ENCODE assay signal across 20 cellular contexts in the genomic region with DNA sequence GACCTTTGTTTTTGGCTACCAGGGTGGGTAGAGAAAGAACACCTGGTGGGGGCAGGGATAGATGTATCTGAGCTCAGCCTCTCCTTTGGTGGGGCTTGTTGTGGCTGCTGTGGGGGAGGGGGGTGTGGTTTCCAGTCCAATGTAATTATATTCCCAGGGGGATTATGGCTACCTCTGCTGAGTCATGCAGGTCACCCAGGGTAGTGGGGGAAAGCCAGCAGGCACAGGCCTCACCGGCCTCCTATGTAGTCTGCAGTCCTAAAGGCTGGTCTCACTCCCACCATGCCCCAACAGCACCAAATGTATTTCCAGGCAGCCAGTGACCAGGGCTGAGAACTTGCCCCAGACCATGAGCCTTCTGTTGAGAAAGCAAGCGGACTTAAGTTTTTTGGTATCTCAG.
"Had no signal": no experiment of that assay in that cellular context is flagged by ENCODE, and none has a peak within 500 bp of the region (broad histone marks: within the 10 kb centered on the region; RNA-seq: fewer than 3 reads in every experiment).

No MANE protein-coding gene starts in this region.

- H3K4me1 Mint-ChIP-seq: activated B cell treated with CpG ODN at 0.5 μM for 24 hours; activated CD4-positive, alpha-beta T cell treated with anti-CD3 and anti-CD28 coated beads, Interleukin-2, amount 10 ng/mL, durations not matched to agents 7 days and 5 days; activated CD8-positive, alpha-beta memory T cell treated with anti-CD3 and anti-CD28 coated beads, Interleukin-2, amount 10 ng/mL, durations not matched to agents 7 days and 5 days had no signal

- H3K27ac ChIP-seq: brain microvascular endothelial cell, dorsolateral prefrontal cortex, esophagus squamous epithelium, sigmoid colon, suprapubic skin, upper lobe of right lung had no signal

- H3K27ac Mint-ChIP-seq: activated B cell treated with CpG ODN at 0.5 μM for 24 hours; activated CD4-positive, alpha-beta T cell treated with anti-CD3 and anti-CD28 coated beads, Interleukin-2, amount 10 ng/mL, durations not matched to agents 7 days and 5 days; activated CD8-positive, alpha-beta memory T cell treated with anti-CD3 and anti-CD28 coated beads, Interleukin-2, amount 10 ng/mL, durations not matched to agents 7 days and 5 days; activated naive CD4-positive, alpha-beta T cell treated with anti-CD3 and anti-CD28 coated beads, Interleukin-2, amount 50 U/mL, for 72 hours; activated T-cell treated with anti-CD3 and anti-CD28 coated beads, Interleukin-2, amount 50 U/mL, for 24 hours; natural killer cell treated with Interleukin-12 subunit alpha and Interleukin-12 subunit beta and Interleukin-15 and Interleukin-18, amount 100 ng/mL, for 72 hours; T-helper 1 cell treated with Interleukin-12 subunit alpha and Interleukin-12 subunit beta and Interleukin-4 antibody, amounts not matched to agents 30 μg/mL and 1 μg/mL, for 36 hours had no signal

- H3K36me3 Mint-ChIP-seq: activated CD8-positive, alpha-beta memory T cell treated with anti-CD3 and anti-CD28 coated beads, Interleukin-2, amount 10 ng/mL, durations not matched to agents 7 days and 5 days; activated naive CD4-positive, alpha-beta T cell treated with anti-CD3 and anti-CD28 coated beads, Interleukin-2, amount 50 U/mL, for 72 hours; natural killer cell treated with Interleukin-12 subunit alpha and Interleukin-12 subunit beta and Interleukin-15 and Interleukin-18, amount 100 ng/mL, for 72 hours had no signal

- H3K4me1 ChIP-seq: esophagus squamous epithelium, sigmoid colon, suprapubic skin, upper lobe of right lung had no signal

- H3K27me3 ChIP-seq: brain microvascular endothelial cell, dorsolateral prefrontal cortex, esophagus squamous epithelium, sigmoid colon, suprapubic skin, upper lobe of right lung had no signal

- H3K36me3 ChIP-seq: brain microvascular endothelial cell, upper lobe of right lung had no signal

- H3K27me3 Mint-ChIP-seq: activated B cell treated with CpG ODN at 0.5 μM for 24 hours; activated CD4-positive, alpha-beta T cell treated with anti-CD3 and anti-CD28 coated beads, Interleukin-2, amount 10 ng/mL, durations not matched to agents 7 days and 5 days; activated CD8-positive, alpha-beta memory T cell treated with anti-CD3 and anti-CD28 coated beads, Interleukin-2, amount 10 ng/mL, durations not matched to agents 7 days and 5 days; activated T-cell treated with anti-CD3 and anti-CD28 coated beads, Interleukin-2, amount 50 U/mL, for 24 hours; natural killer cell treated with Interleukin-12 subunit alpha and Interleukin-12 subunit beta and Interleukin-15 and Interleukin-18, amount 100 ng/mL, for 72 hours had no signal

- DNase-seq: activated B cell treated with CpG ODN at 0.5 μM for 24 hours; activated CD4-positive, alpha-beta T cell treated with anti-CD3 and anti-CD28 coated beads, Interleukin-2, amount 10 ng/mL, durations not matched to agents 7 days and 5 days; activated CD8-positive, alpha-beta memory T cell treated with anti-CD3 and anti-CD28 coated beads, Interleukin-2, amount 10 ng/mL, durations not matched to agents 7 days and 5 days; activated effector memory CD4-positive, alpha-beta T cell treated with Interleukin-2 at 50 U/mL for 16 hours; activated T-cell treated with anti-CD3 and anti-CD28 coated beads, Interleukin-2, amount 50 U/mL, for 24 hours; amygdala; brain microvascular endothelial cell; dorsolateral prefrontal cortex; esophagus squamous epithelium; foreskin melanocyte; head of caudate nucleus; sigmoid colon; stimulated activated CD4-positive, alpha-beta T cell treated with anti-CD3 and anti-CD28 coated beads, Interleukin-12 subunit alpha, Interleukin-12 subunit beta, amount 100 ng/mL, for 4 hours; stimulated activated CD4-positive, alpha-beta T cell treated with anti-CD3 and anti-CD28 coated beads, Interleukin-2, amount 100 ng/mL, for 48 hours; stimulated activated naive CD8-positive, alpha-beta T cell treated with anti-CD3 and anti-CD28 coated beads, Interleukin-15, Interleukin-2, amounts not matched to agents 100 U/mL and 50 U/mL, for 24 hours; upper lobe of right lung had no signal

- H3K4me3 ChIP-seq: dorsolateral prefrontal cortex, esophagus squamous epithelium, sigmoid colon, suprapubic skin, upper lobe of right lung had no signal

- H3K9me3 Mint-ChIP-seq: activated B cell treated with CpG ODN at 0.5 μM for 24 hours; activated CD4-positive, alpha-beta T cell treated with anti-CD3 and anti-CD28 coated beads, Interleukin-2, amount 10 ng/mL, durations not matched to agents 7 days and 5 days; activated naive CD4-positive, alpha-beta T cell treated with anti-CD3 and anti-CD28 coated beads, Interleukin-2, amount 50 U/mL, for 72 hours; activated T-cell treated with anti-CD3 and anti-CD28 coated beads, Interleukin-2, amount 50 U/mL, for 24 hours; T-helper 1 cell treated with Interleukin-12 subunit alpha and Interleukin-12 subunit beta and Interleukin-4 antibody, amounts not matched to agents 30 μg/mL and 1 μg/mL, for 36 hours had no signal

- H3K9me3 ChIP-seq: esophagus squamous epithelium, sigmoid colon, suprapubic skin, upper lobe of right lung had no signal

- H3K4me3 Mint-ChIP-seq: activated B cell treated with CpG ODN at 0.5 μM for 24 hours; activated CD4-positive, alpha-beta T cell treated with anti-CD3 and anti-CD28 coated beads, Interleukin-2, amount 10 ng/mL, durations not matched to agents 7 days and 5 days; activated CD8-positive, alpha-beta memory T cell treated with anti-CD3 and anti-CD28 coated beads, Interleukin-2, amount 10 ng/mL, durations not matched to agents 7 days and 5 days; activated T-cell treated with anti-CD3 and anti-CD28 coated beads, Interleukin-2, amount 50 U/mL, for 24 hours; natural killer cell treated with Interleukin-12 subunit alpha and Interleukin-12 subunit beta and Interleukin-15 and Interleukin-18, amount 100 ng/mL, for 72 hours; T-helper 1 cell treated with Interleukin-12 subunit alpha and Interleukin-12 subunit beta and Interleukin-4 antibody, amounts not matched to agents 30 μg/mL and 1 μg/mL, for 36 hours had no signal
